Comparison of ENCODE assay signal across 18 cellular contexts in the genomic region with DNA sequence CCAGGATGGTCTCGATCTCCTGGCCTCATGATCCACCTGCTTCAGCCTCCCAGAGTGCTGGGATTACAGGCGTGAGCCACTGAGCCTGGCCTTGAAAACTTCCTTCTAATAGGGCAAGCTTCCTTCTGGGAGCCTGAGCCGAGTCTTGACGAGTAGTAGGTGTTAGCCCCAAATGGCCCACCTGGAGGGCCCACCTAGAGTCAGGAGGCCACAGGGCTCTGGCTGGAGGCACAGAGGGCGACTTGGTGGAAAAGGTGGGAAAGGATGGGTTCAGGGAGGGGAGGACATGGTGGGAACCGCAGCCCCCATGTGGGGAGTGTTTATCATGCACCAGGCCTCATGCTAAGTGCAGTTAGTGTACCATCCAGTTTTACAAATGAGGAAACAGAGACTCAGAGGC. TPM values are rescaled to one million over a fixed set of nuclear protein-coding genes. Genes with fewer than 3 reads are reported as not detected.
DNase-seq lines count a peak whose midpoint lies in the region; ATAC-seq and TF ChIP-seq lines count a peak whose summit lies in the region.
"Had no signal": no experiment of that assay in that cellular context is flagged by ENCODE, and none has a peak within 500 bp of the region (broad histone marks: within the 10 kb centered on the region; RNA-seq: fewer than 3 reads in every experiment).

No MANE protein-coding gene starts in this region.

- no peak overlapping the region for H3K4me3 ChIP-seq in colonic mucosa
- H3K4me3 ChIP-seq in lower lobe of right lung, result no peak overlapping the region
- H3K4me3 ChIP-seq in suprapubic skin, result no peak overlapping the region
- no peak overlapping the region for H3K4me3 ChIP-seq in brain microvascular endothelial cell (ENCODE audit: low read depth, low read length)

- intact Hi-C loops in colonic mucosa (cut with DNase I), result no loop called here
- intact Hi-C loops in lower lobe of right lung (cut with DNase I), result no loop called here

- WGBS in suprapubic skin, result 88% methylated on average over 2 of the region's 6 CpGs

- H3K27ac ChIP-seq in colonic mucosa (peak overlapping the region; percentile 84), lower lobe of right lung (peak overlapping the region; percentile 68), suprapubic skin (peak overlapping the region; percentile 91), brain microvascular endothelial cell (no peak overlapping the region)

- no peaks in the 10 kb centered on the region for H3K9me3 Mint-ChIP-seq in HFFc6
- H3K9me3 Mint-ChIP-seq: activated T-cell treated with anti-CD3 and anti-CD28 coated beads, Interleukin-2, amount 50 U/mL, for 72 hours; IgD-negative memory B cell had no signal

- peaks cover 84% of the 10 kb centered on the region for H3K4me1 Mint-ChIP-seq in HFFc6 (ENCODE audit: low read depth)

- H3K36me3 ChIP-seq in colonic mucosa (no peaks in the 10 kb centered on the region), lower lobe of right lung (peaks cover 46% of the 10 kb centered on the region), suprapubic skin (peaks cover 27% of the 10 kb centered on the region), brain microvascular endothelial cell (replicated peaks) (peaks cover 57% of the 10 kb centered on the region)

- no peak for TF ChIP-seq CTCF in HFFc6 (IDR thresholded peaks at IDR 0.05)
- no peak for TF ChIP-seq CTCF in colonic mucosa (IDR thresholded peaks at IDR 0.05)
- no peak for TF ChIP-seq CTCF in lower lobe of right lung (IDR thresholded peaks at IDR 0.05)
- TF ChIP-seq CTCF in suprapubic skin (IDR thresholded peaks at IDR 0.05), result no peak
- no peak for TF ChIP-seq CTCF in brain microvascular endothelial cell (IDR thresholded peaks at IDR 0.05; ENCODE audit: low read depth, low read length, missing control alignments)

- H3K27me3 ChIP-seq in colonic mucosa (no peaks in the 10 kb centered on the region), lower lobe of right lung (ENCODE audit: low read depth) (no peaks in the 10 kb centered on the region), suprapubic skin (no peaks in the 10 kb centered on the region), brain microvascular endothelial cell (replicated peaks) (no peaks in the 10 kb centered on the region)

- ATAC-seq in lower lobe of right lung, result no peak
- ATAC-seq in HG03342 (IDR thresholded peaks at IDR 0.05; ENCODE audit: unreplicated experiment), result no peak
- ATAC-seq: activated T-cell treated with anti-CD3 and anti-CD28 coated beads, Interleukin-2, amount 50 U/mL, for 72 hours had no signal

- no peak overlapping the region for H3K4me3 Mint-ChIP-seq in HFFc6
- H3K4me3 Mint-ChIP-seq: activated T-cell treated with anti-CD3 and anti-CD28 coated beads, Interleukin-2, amount 50 U/mL, for 72 hours; IgD-negative memory B cell had no signal

- no peak for DNase-seq in HFFc6
- no peak for DNase-seq in colonic mucosa
- no peak for DNase-seq in lower lobe of right lung
- no peak for DNase-seq in suprapubic skin (ENCODE audit: low spot score in 2 of 2)
- no peak for DNase-seq in occipital lobe (lab: John Stamatoyannopoulos, UW)
- no peak for DNase-seq in brain microvascular endothelial cell
- no peak for DNase-seq in UCSD-AML1 (lab: John Stamatoyannopoulos, UW; ENCODE audit: unreplicated experiment)
- DNase-seq: activated CD4-positive, alpha-beta T cell treated with anti-CD3 and anti-CD28 coated beads, Interleukin-2, amount 50 U/mL, for 4 hours; activated T-cell treated with anti-CD3 and anti-CD28 coated beads, Interleukin-2, amount 50 U/mL, for 72 hours; erythroblast; kidney glomerular epithelial cell; MV-4-11; NCI-H2081; NCI-H524 treated with DMSO at 0.1 percent for 48 hours; stimulated activated CD4-positive, alpha-beta T cell treated with anti-CD3 and anti-CD28 coated beads, Interleukin-1b, Interleukin-23, amount 100 ng/mL, for 48 hours had no signal

- no peak for TF ChIP-seq POLR2A in suprapubic skin (IDR thresholded peaks at IDR 0.05)

- TF ChIP-seq EP300 in suprapubic skin (IDR thresholded peaks at IDR 0.05), result no peak

- H3K27ac Mint-ChIP-seq in HFFc6, result peak overlapping the region; percentile 97
- H3K27ac Mint-ChIP-seq: activated T-cell treated with anti-CD3 and anti-CD28 coated beads, Interleukin-2, amount 50 U/mL, for 72 hours; IgD-negative memory B cell had no signal

- H3K4me1 ChIP-seq in colonic mucosa, result peaks cover 38% of the 10 kb centered on the region
- H3K4me1 ChIP-seq in lower lobe of right lung, result peaks cover 98% of the 10 kb centered on the region
- H3K4me1 ChIP-seq in suprapubic skin, result peaks cover 84% of the 10 kb centered on the region

- in situ Hi-C loops in brain microvascular endothelial cell (cut with HindIII; ENCODE audit: low pct_ligation_motif_present, low sequenced_read_pairs), result no loop called here

- H3K9me3 ChIP-seq in colonic mucosa (no peaks in the 10 kb centered on the region), lower lobe of right lung (no peaks in the 10 kb centered on the region), suprapubic skin (no peaks in the 10 kb centered on the region)

- peaks cover 4% of the 10 kb centered on the region for H3K27me3 Mint-ChIP-seq in HFFc6 (ENCODE audit: insufficient read depth)
- H3K27me3 Mint-ChIP-seq: IgD-negative memory B cell had no signal

- H3K36me3 Mint-ChIP-seq in HFFc6 (ENCODE audit: low read depth), result peaks cover 49% of the 10 kb centered on the region

- H3K9ac ChIP-seq in colonic mucosa (ENCODE audit: low read depth in 2 of 2, low read length in 2 of 2), result no peak overlapping the region

RNA-seq across cellular contexts. Expression of a gene that starts 3.0 kb away (rescaled TPM):
- total RNA-seq in HFFc6 (2021; fragmentation: NEBNext Ultra II Directional; extraction: Animal tissue kit (Norgen Biotek cat#: 25700)), result not detected
- total RNA-seq in colonic mucosa, result not detected
- not detected for total RNA-seq in lower lobe of right lung
- not detected for total RNA-seq in suprapubic skin
- not detected for total RNA-seq in occipital lobe
- total RNA-seq: activated T-cell treated with anti-CD3 and anti-CD28 coated beads, Interleukin-2, amount 50 U/mL, for 72 hours; urinary bladder had no signal

RNA-seq across cellular contexts. Expression of a gene that starts 22.1 kb away (rescaled TPM):
- total RNA-seq in HFFc6 (2021; fragmentation: NEBNext Ultra II Directional; extraction: Animal tissue kit (Norgen Biotek cat#: 25700)), result 100 to 1,000 TPM; 187 to 332 (median 201) TPM
- total RNA-seq in colonic mucosa, result 100 to 1,000 TPM; 107 to 123 TPM
- total RNA-seq in lower lobe of right lung, result 404 TPM
- total RNA-seq in suprapubic skin, result 100 to 1,000 TPM in 2 of 4 donors, 10 to 100 TPM in 2; 83.1 to 149 (median 106) TPM
- 65.4 TPM for total RNA-seq in occipital lobe

RNA-seq across cellular contexts. Expression of a gene that starts 39.2 kb away (rescaled TPM):
- 100 to 1,000 TPM in 1 of 6 experiments, 10 to 100 TPM in 5; 83.7 to 102 (median 93.5) TPM for total RNA-seq in HFFc6 (2021; fragmentation: NEBNext Ultra II Directional; extraction: Animal tissue kit (Norgen Biotek cat#: 25700))
- total RNA-seq in colonic mucosa, result 100 to 1,000 TPM; 161 to 181 TPM
- total RNA-seq in lower lobe of right lung, result 269 TPM
- 100 to 1,000 TPM; 140 to 348 (median 183) TPM for total RNA-seq in suprapubic skin
- 4.7 TPM for total RNA-seq in occipital lobe

Comparison
In these comparisons a context has a peak if more than half of its experiments do, and no peak if none do; other contexts are left out.
1. RNA of a gene that starts 39.2 kb away (total RNA-seq): 269 TPM in lower lobe of right lung (single experiment), 140 to 348 TPM in suprapubic skin, 161 to 181 TPM in colonic mucosa and 83.7 to 102 TPM in HFFc6; 4.7 TPM in occipital lobe (single experiment); every median in the first group is over 10 times any median in the second.